In genomic region chr11:59829358-59829757, GRCh38 we compare ENCODE assay signal across 32 cellular contexts. TPM values are rescaled to one million over a fixed set of nuclear protein-coding genes. Genes with fewer than 3 reads are reported as not detected.
"Had no signal": no experiment of that assay in that cellular context is flagged by ENCODE, and none has a peak within 500 bp of the region (broad histone marks: within the 10 kb centered on the region; RNA-seq: fewer than 3 reads in every experiment).

No MANE protein-coding gene starts in this region.

- H3K27me3 ChIP-seq: sigmoid colon, testis, transverse colon had no signal

- DNase-seq: activated B cell treated with CpG ODN at 0.5 μM for 24 hours; activated CD4-positive, alpha-beta T cell treated with anti-CD3 and anti-CD28 coated beads, Interleukin-2, amount 50 U/mL, for 1 hour; activated CD8-positive, alpha-beta T cell treated with anti-CD3 and anti-CD28 coated beads, Interleukin-2, amount 10 ng/mL, durations not matched to agents 7 days and 5 days; activated effector memory CD4-positive, alpha-beta T cell treated with anti-CD3 and anti-CD28 coated beads, Interleukin-2, amount 50 U/mL, for 16 hours; activated naive CD4-positive, alpha-beta T cell treated with anti-CD3 and anti-CD28 coated beads, Interleukin-2, amount 50 U/mL, for 16 hours; anterior cingulate cortex; endodermal cell; foreskin fibroblast; head of caudate nucleus; hippocampal formation; immature natural killer cell; kidney; left colon; midbrain; naive thymus-derived CD4-positive, alpha-beta T cell; nucleus accumbens; psoas muscle; sigmoid colon; small intestine; stimulated activated CD4-positive, alpha-beta T cell treated with anti-CD3 and anti-CD28 coated beads, Interleukin-4, amount 100 ng/mL, for 4 hours; stimulated activated CD8-positive, alpha-beta memory T cell treated with anti-CD3 and anti-CD28 coated beads, Interleukin-4, amount 100 ng/mL, for 48 hours; testis; transverse colon had no signal

- H3K79me2 ChIP-seq: parathyroid adenoma had no signal

- H3K4me3 Mint-ChIP-seq: activated B cell treated with CpG ODN at 0.5 μM for 24 hours; activated CD8-positive, alpha-beta T cell treated with anti-CD3 and anti-CD28 coated beads, Interleukin-2, amount 10 ng/mL, durations not matched to agents 7 days and 5 days; central memory CD8-positive, alpha-beta T cell; dendritic cell treated with granulocyte-macrophage colony-stimulating factor and Interleukin-4, amounts not matched to agents 40 ng/mL and 50 ng/mL, for 4 days; endodermal cell; immature natural killer cell; naive thymus-derived CD4-positive, alpha-beta T cell; stimulated activated memory B cell treated with anti-CD40 and anti-IgM and Interleukin-4, amounts not matched to agents 10 μg/mL and 1 μg/mL and 100 μg/mL, for 72 hours; T-helper 2 cell treated with Interferon-gamma antibody and Interleukin-4, amounts not matched to agents 5 μg/mL and 100 μg/mL, for 36 hours had no signal

- H2AFZ ChIP-seq: parathyroid adenoma had no signal

- H3K36me3 ChIP-seq: sigmoid colon, transverse colon had no signal

- H3K4me1 ChIP-seq: parathyroid adenoma, psoas muscle, sigmoid colon, testis, transverse colon had no signal

- H3K27me3 Mint-ChIP-seq: dendritic cell treated with granulocyte-macrophage colony-stimulating factor and Interleukin-4, amounts not matched to agents 40 ng/mL and 50 ng/mL, for 4 days had no signal

- H3K27ac ChIP-seq: parathyroid adenoma, psoas muscle, sigmoid colon, testis, transverse colon had no signal

- H3K36me3 Mint-ChIP-seq: immature natural killer cell; naive thymus-derived CD4-positive, alpha-beta T cell; stimulated activated memory B cell treated with anti-CD40 and anti-IgM and Interleukin-4, amounts not matched to agents 10 μg/mL and 1 μg/mL and 100 μg/mL, for 72 hours had no signal

- H3K9me3 Mint-ChIP-seq: activated B cell treated with CpG ODN at 0.5 μM for 24 hours; central memory CD8-positive, alpha-beta T cell; dendritic cell treated with granulocyte-macrophage colony-stimulating factor and Interleukin-4, amounts not matched to agents 40 ng/mL and 50 ng/mL, for 4 days; endodermal cell; immature natural killer cell; naive thymus-derived CD4-positive, alpha-beta T cell; stimulated activated memory B cell treated with anti-CD40 and anti-IgM and Interleukin-4, amounts not matched to agents 10 μg/mL and 1 μg/mL and 100 μg/mL, for 72 hours; T-helper 2 cell treated with Interferon-gamma antibody and Interleukin-4, amounts not matched to agents 5 μg/mL and 100 μg/mL, for 36 hours had no signal

- H3K4me1 Mint-ChIP-seq: central memory CD8-positive, alpha-beta T cell; endodermal cell; immature natural killer cell; naive thymus-derived CD4-positive, alpha-beta T cell; stimulated activated memory B cell treated with anti-CD40 and anti-IgM and Interleukin-4, amounts not matched to agents 10 μg/mL and 1 μg/mL and 100 μg/mL, for 72 hours had no signal

- H3K4me3 ChIP-seq: psoas muscle, sigmoid colon, testis, transverse colon had no signal

- H3K27ac Mint-ChIP-seq: activated B cell treated with CpG ODN at 0.5 μM for 24 hours; activated CD8-positive, alpha-beta T cell treated with anti-CD3 and anti-CD28 coated beads, Interleukin-2, amount 10 ng/mL, durations not matched to agents 7 days and 5 days; dendritic cell treated with granulocyte-macrophage colony-stimulating factor and Interleukin-4, amounts not matched to agents 40 ng/mL and 50 ng/mL, for 4 days; endodermal cell; immature natural killer cell; naive thymus-derived CD4-positive, alpha-beta T cell; stimulated activated memory B cell treated with anti-CD40 and anti-IgM and Interleukin-4, amounts not matched to agents 10 μg/mL and 1 μg/mL and 100 μg/mL, for 72 hours; T-helper 2 cell treated with Interferon-gamma antibody and Interleukin-4, amounts not matched to agents 5 μg/mL and 100 μg/mL, for 36 hours had no signal

- H3K9ac ChIP-seq: parathyroid adenoma had no signal

- H3K9me3 ChIP-seq: psoas muscle, sigmoid colon, testis, transverse colon had no signal

RNA-seq across cellular contexts. Expression of gene CBLIF, which starts 15.9 kb away (rescaled TPM):
- total RNA-seq: activated B cell treated with CpG ODN at 0.5 μM for 24 hours; activated CD8-positive, alpha-beta T cell treated with anti-CD3 and anti-CD28 coated beads, Interleukin-2, amount 10 ng/mL, durations not matched to agents 7 days and 5 days; bronchial epithelial cell; endodermal cell; esophagus mucosa; kidney; liver; naive thymus-derived CD4-positive, alpha-beta T cell; psoas muscle; sigmoid colon; transverse colon; urinary bladder had no signal

RNA-seq across cellular contexts. Expression of gene TCN1, which starts 36.9 kb away (rescaled TPM):
- total RNA-seq: activated B cell treated with CpG ODN at 0.5 μM for 24 hours; activated CD8-positive, alpha-beta T cell treated with anti-CD3 and anti-CD28 coated beads, Interleukin-2, amount 10 ng/mL, durations not matched to agents 7 days and 5 days; endodermal cell; left colon; sigmoid colon; transverse colon; urinary bladder had no signal

RNA-seq across cellular contexts. Expression of gene OOSP3, which starts 49.2 kb away (rescaled TPM):
- total RNA-seq: bronchial epithelial cell; endodermal cell; esophagus mucosa; kidney; liver; naive thymus-derived CD4-positive, alpha-beta T cell; psoas muscle; sigmoid colon; testis; transverse colon; urinary bladder had no signal
